1 cellular context compared by ENCODE assay signal in the genomic region with DNA sequence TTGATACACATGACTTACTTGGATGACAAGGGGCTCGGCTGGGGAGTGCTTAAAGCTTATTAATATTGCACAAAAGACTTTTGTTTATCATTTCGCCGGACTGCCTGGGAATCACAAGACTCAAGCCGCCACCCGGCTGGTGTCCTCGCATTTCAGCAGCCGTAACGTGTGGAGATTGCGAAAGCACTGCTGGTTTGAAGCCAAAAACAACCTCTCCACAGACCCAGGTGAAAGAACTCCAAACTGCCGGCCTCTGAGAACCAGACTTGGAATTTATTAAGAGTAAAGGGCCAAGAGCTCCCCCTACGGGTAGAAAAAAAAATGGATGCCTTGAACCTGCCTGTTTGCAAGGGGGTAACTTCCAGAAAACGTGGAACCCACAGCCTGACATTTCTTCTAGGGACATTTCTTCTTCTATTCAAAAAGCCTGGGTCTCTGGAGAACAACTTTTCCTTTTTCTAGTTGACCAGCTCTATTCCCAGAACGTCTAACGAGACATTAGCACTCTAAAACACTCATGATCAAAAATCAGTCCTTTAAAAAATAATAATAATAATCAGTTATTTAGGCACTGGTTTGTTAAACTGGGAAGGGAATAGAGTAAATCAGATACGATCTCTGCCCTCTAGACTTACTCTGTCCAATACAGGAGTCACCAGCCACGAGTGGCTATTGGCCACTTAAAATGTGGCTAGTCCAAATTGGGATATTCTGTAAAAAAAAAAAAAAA.
TF ChIP-seq lines count a peak whose summit lies in the region.

No MANE protein-coding gene starts in this region.

TF ChIP-seq in liver, 16 proteins besides CTCF, POLR2A, EP300 and RAD21 (continued from another document):
- TF ChIP-seq, protein P1, sequence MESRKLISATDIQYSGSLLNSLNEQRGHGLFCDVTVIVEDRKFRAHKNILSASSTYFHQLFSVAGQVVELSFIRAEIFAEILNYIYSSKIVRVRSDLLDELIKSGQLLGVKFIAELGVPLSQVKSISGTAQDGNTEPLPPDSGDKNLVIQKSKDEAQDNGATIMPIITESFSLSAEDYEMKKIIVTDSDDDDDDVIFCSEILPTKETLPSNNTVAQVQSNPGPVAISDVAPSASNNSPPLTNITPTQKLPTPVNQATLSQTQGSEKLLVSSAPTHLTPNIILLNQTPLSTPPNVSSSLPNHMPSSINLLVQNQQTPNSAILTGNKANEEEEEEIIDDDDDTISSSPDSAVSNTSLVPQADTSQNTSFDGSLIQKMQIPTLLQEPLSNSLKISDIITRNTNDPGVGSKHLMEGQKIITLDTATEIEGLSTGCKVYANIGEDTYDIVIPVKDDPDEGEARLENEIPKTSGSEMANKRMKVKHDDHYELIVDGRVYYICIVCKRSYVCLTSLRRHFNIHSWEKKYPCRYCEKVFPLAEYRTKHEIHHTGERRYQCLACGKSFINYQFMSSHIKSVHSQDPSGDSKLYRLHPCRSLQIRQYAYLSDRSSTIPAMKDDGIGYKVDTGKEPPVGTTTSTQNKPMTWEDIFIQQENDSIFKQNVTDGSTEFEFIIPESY (IDR thresholded peaks at IDR 0.05): peak; percentile 36
- TF ChIP-seq HNF4G (IDR thresholded peaks at IDR 0.05) (no peak), HNF4A (conservative IDR thresholded peaks at IDR 0.05) (peak; percentile 63 to 67), RXRA (IDR thresholded peaks at IDR 0.05) (peak; percentile 89 to 93)
